33 cellular contexts compared by ENCODE assay signal in the genomic region with DNA sequence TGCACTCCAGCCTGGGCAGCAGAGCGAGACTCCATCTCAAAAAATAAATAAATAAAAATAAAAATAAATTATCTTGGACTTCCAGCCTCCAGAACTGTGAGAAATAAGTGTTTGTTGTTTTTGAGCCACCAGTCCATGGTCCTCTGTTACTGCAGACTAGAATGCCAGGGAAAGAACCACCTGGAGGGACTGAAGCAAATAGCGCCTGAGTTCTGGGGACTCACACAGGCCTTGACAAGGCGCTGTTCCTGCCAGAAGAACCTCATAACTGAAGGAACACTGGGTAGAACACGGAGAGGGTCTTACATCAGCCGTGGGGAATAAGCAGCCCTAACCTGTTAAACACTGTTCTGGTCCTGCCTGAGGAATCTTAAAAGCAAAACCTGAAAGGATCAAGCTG. TPM values are rescaled to one million over a fixed set of nuclear protein-coding genes. Genes with fewer than 3 reads are reported as not detected.
"Had no signal": no experiment of that assay in that cellular context is flagged by ENCODE, and none has a peak within 500 bp of the region (broad histone marks: within the 10 kb centered on the region; RNA-seq: fewer than 3 reads in every experiment).

No MANE protein-coding gene starts in this region.

- H3K36me3 ChIP-seq: breast epithelium had no signal

- ATAC-seq: activated CD4-positive, CD25-positive, alpha-beta regulatory T cell treated with anti-CD3 and anti-CD28 coated beads, Interleukin-2, amount 50 U/mL, for 24 hours; activated CD8-positive, alpha-beta memory T cell treated with anti-CD3 and anti-CD28 coated beads, Interleukin-2, amount 10 ng/mL, durations not matched to agents 7 days and 5 days; activated CD8-positive, alpha-beta T cell treated with anti-CD3 and anti-CD28 coated beads, Interleukin-2, amount 10 ng/mL, durations not matched to agents 7 days and 5 days; activated naive CD8-positive, alpha-beta T cell treated with anti-CD3 and anti-CD28 coated beads, Interleukin-2, amount 50 U/mL, for 24 hours; T-cell; WTC11 had no signal

- DNase-seq: activated CD4-positive, alpha-beta memory T cell treated with anti-CD3 and anti-CD28 coated beads, Interleukin-2, amount 10 ng/mL, durations not matched to agents 7 days and 5 days; activated CD4-positive, alpha-beta T cell treated with anti-CD3 and anti-CD28 coated beads for 48 hours; activated CD4-positive, alpha-beta T cell treated with anti-CD3 and anti-CD28 coated beads, Interleukin-2, amount 10 ng/mL, durations not matched to agents 7 days and 5 days; activated CD4-positive, alpha-beta T cell treated with anti-CD3 and anti-CD28 coated beads, Interleukin-2, amount 50 U/mL, for 48 hours; activated CD4-positive, CD25-positive, alpha-beta regulatory T cell; activated CD8-positive, alpha-beta memory T cell treated with anti-CD3 and anti-CD28 coated beads for 24 hours; activated CD8-positive, alpha-beta memory T cell treated with anti-CD3 and anti-CD28 coated beads, Interleukin-2, amount 10 ng/mL, durations not matched to agents 7 days and 5 days; activated CD8-positive, alpha-beta memory T cell treated with anti-CD3 and anti-CD28 coated beads, Interleukin-2, amount 50 U/mL, for 48 hours; activated CD8-positive, alpha-beta T cell treated with anti-CD3 and anti-CD28 coated beads, Interleukin-2, amount 10 ng/mL, durations not matched to agents 7 days and 5 days; activated effector memory CD4-positive, alpha-beta T cell treated with Interleukin-2 at 50 U/mL for 16 hours; activated gamma-delta T cell; activated naive CD4-positive, alpha-beta T cell treated with anti-CD3 and anti-CD28 coated beads, Interleukin-2, amount 10 ng/mL, durations not matched to agents 7 days and 5 days; activated naive CD4-positive, alpha-beta T cell treated with Interleukin-2 at 50 U/mL for 16 hours; activated naive CD8-positive, alpha-beta T cell treated with anti-CD3 and anti-CD28 coated beads, Interleukin-2, amount 10 ng/mL, durations not matched to agents 7 days and 5 days; activated naive CD8-positive, alpha-beta T cell treated with anti-CD3 and anti-CD28 coated beads, Interleukin-2, amount 50 U/mL, for 24 hours; activated T-cell treated with anti-CD3 and anti-CD28 coated beads, Interleukin-2, amount 50 U/mL, for 24 hours; activated T-cell treated with anti-CD3 and anti-CD28 coated beads, Interleukin-2, amount 50 U/mL, for 48 hours; amygdala; anterior cingulate cortex; brain microvascular endothelial cell; central memory CD4-positive, alpha-beta T cell; T-cell; T-helper 2 cell; T-helper 9 cell had no signal

- H3K4me3 ChIP-seq: ascending aorta, breast epithelium had no signal

- H3K4me3 Mint-ChIP-seq: activated CD4-positive, alpha-beta memory T cell treated with anti-CD3 and anti-CD28 coated beads, Interleukin-2, amount 10 ng/mL, durations not matched to agents 7 days and 5 days; activated CD4-positive, alpha-beta T cell treated with anti-CD3 and anti-CD28 coated beads, Interleukin-2, amount 10 ng/mL, durations not matched to agents 7 days and 5 days; activated CD8-positive, alpha-beta memory T cell treated with anti-CD3 and anti-CD28 coated beads, Interleukin-2, amount 10 ng/mL, durations not matched to agents 7 days and 5 days; activated CD8-positive, alpha-beta T cell treated with anti-CD3 and anti-CD28 coated beads, Interleukin-2, amount 10 ng/mL, durations not matched to agents 7 days and 5 days; activated naive CD4-positive, alpha-beta T cell treated with anti-CD3 and anti-CD28 coated beads, Interleukin-2, amount 10 ng/mL, durations not matched to agents 7 days and 5 days; activated naive CD4-positive, alpha-beta T cell treated with anti-CD3 and anti-CD28 coated beads, Interleukin-2, amount 50 U/mL, for 24 hours; activated naive CD8-positive, alpha-beta T cell treated with anti-CD3 and anti-CD28 coated beads, Interleukin-2, amount 10 ng/mL, durations not matched to agents 7 days and 5 days; activated naive CD8-positive, alpha-beta T cell treated with anti-CD3 and anti-CD28 coated beads, Interleukin-2, amount 50 U/mL, for 24 hours; activated T-cell treated with anti-CD3 and anti-CD28 coated beads, Interleukin-2, amount 50 U/mL, for 24 hours; T-cell; T-helper 2 cell treated with Interferon-gamma antibody and Interleukin-4, amounts not matched to agents 5 μg/mL and 100 μg/mL, for 36 hours; WTC11 had no signal

- H3K27me3 ChIP-seq: ascending aorta, brain microvascular endothelial cell, breast epithelium had no signal

- H3K27ac ChIP-seq: ascending aorta, brain microvascular endothelial cell, breast epithelium, VCaP had no signal

- H3K9me3 ChIP-seq: ascending aorta, breast epithelium had no signal

- H3K27ac Mint-ChIP-seq: activated CD4-positive, alpha-beta memory T cell treated with anti-CD3 and anti-CD28 coated beads, Interleukin-2, amount 10 ng/mL, durations not matched to agents 7 days and 5 days; activated CD8-positive, alpha-beta memory T cell treated with anti-CD3 and anti-CD28 coated beads, Interleukin-2, amount 10 ng/mL, durations not matched to agents 7 days and 5 days; activated CD8-positive, alpha-beta T cell treated with anti-CD3 and anti-CD28 coated beads, Interleukin-2, amount 10 ng/mL, durations not matched to agents 7 days and 5 days; activated naive CD4-positive, alpha-beta T cell treated with anti-CD3 and anti-CD28 coated beads, Interleukin-2, amount 10 ng/mL, durations not matched to agents 7 days and 5 days; activated naive CD4-positive, alpha-beta T cell treated with anti-CD3 and anti-CD28 coated beads, Interleukin-2, amount 50 U/mL, for 24 hours; activated naive CD8-positive, alpha-beta T cell treated with anti-CD3 and anti-CD28 coated beads, Interleukin-2, amount 50 U/mL, for 24 hours; activated T-cell treated with anti-CD3 and anti-CD28 coated beads, Interleukin-2, amount 50 U/mL, for 24 hours; activated T-helper 2 cell treated with anti-CD3 and anti-CD28 coated beads, Interferon-gamma antibody, Interleukin-2, Interleukin-4, amounts not matched to agents 10 μg/mL and 5 μg/mL and 100 μg/mL, durations not matched to agents 14 hours and 24 hours and 36 hours; T-helper 2 cell treated with Interferon-gamma antibody and Interleukin-4, amounts not matched to agents 5 μg/mL and 100 μg/mL, for 36 hours; WTC11 had no signal

- H3K27me3 Mint-ChIP-seq: activated CD4-positive, alpha-beta memory T cell treated with anti-CD3 and anti-CD28 coated beads, Interleukin-2, amount 10 ng/mL, durations not matched to agents 7 days and 5 days; activated CD4-positive, alpha-beta T cell treated with anti-CD3 and anti-CD28 coated beads, Interleukin-2, amount 10 ng/mL, durations not matched to agents 7 days and 5 days; activated CD8-positive, alpha-beta memory T cell treated with anti-CD3 and anti-CD28 coated beads, Interleukin-2, amount 10 ng/mL, durations not matched to agents 7 days and 5 days; activated naive CD4-positive, alpha-beta T cell treated with anti-CD3 and anti-CD28 coated beads, Interleukin-2, amount 10 ng/mL, durations not matched to agents 7 days and 5 days; activated naive CD4-positive, alpha-beta T cell treated with anti-CD3 and anti-CD28 coated beads, Interleukin-2, amount 50 U/mL, for 24 hours; activated naive CD8-positive, alpha-beta T cell treated with anti-CD3 and anti-CD28 coated beads, Interleukin-2, amount 10 ng/mL, durations not matched to agents 7 days and 5 days; activated naive CD8-positive, alpha-beta T cell treated with anti-CD3 and anti-CD28 coated beads, Interleukin-2, amount 50 U/mL, for 24 hours; activated T-cell treated with anti-CD3 and anti-CD28 coated beads, Interleukin-2, amount 50 U/mL, for 24 hours; T-cell had no signal

- H3K9me3 Mint-ChIP-seq: activated CD4-positive, alpha-beta memory T cell treated with anti-CD3 and anti-CD28 coated beads, Interleukin-2, amount 10 ng/mL, durations not matched to agents 7 days and 5 days; activated CD4-positive, alpha-beta T cell treated with anti-CD3 and anti-CD28 coated beads, Interleukin-2, amount 10 ng/mL, durations not matched to agents 7 days and 5 days; activated naive CD4-positive, alpha-beta T cell treated with anti-CD3 and anti-CD28 coated beads, Interleukin-2, amount 10 ng/mL, durations not matched to agents 7 days and 5 days; activated naive CD4-positive, alpha-beta T cell treated with anti-CD3 and anti-CD28 coated beads, Interleukin-2, amount 50 U/mL, for 24 hours; activated naive CD8-positive, alpha-beta T cell treated with anti-CD3 and anti-CD28 coated beads, Interleukin-2, amount 10 ng/mL, durations not matched to agents 7 days and 5 days; activated naive CD8-positive, alpha-beta T cell treated with anti-CD3 and anti-CD28 coated beads, Interleukin-2, amount 50 U/mL, for 24 hours; activated T-cell treated with anti-CD3 and anti-CD28 coated beads, Interleukin-2, amount 50 U/mL, for 24 hours; activated T-helper 2 cell treated with anti-CD3 and anti-CD28 coated beads, Interferon-gamma antibody, Interleukin-2, Interleukin-4, amounts not matched to agents 10 μg/mL and 5 μg/mL and 100 μg/mL, durations not matched to agents 14 hours and 24 hours and 36 hours; T-cell; T-helper 2 cell treated with Interferon-gamma antibody and Interleukin-4, amounts not matched to agents 5 μg/mL and 100 μg/mL, for 36 hours; WTC11 had no signal

RNA-seq across cellular contexts. Expression of a gene that starts 32.5 kb away (rescaled TPM):
- total RNA-seq: activated CD4-positive, alpha-beta memory T cell treated with anti-CD3 and anti-CD28 coated beads, Interleukin-2, amount 10 ng/mL, durations not matched to agents 7 days and 5 days; activated CD4-positive, alpha-beta T cell treated with anti-CD3 and anti-CD28 coated beads, Interleukin-2, amount 10 ng/mL, durations not matched to agents 7 days and 5 days; activated CD8-positive, alpha-beta T cell treated with anti-CD3 and anti-CD28 coated beads, Interleukin-2, amount 10 ng/mL, durations not matched to agents 7 days and 5 days; activated naive CD8-positive, alpha-beta T cell treated with anti-CD3 and anti-CD28 coated beads, Interleukin-2, amount 10 ng/mL, durations not matched to agents 7 days and 5 days; T-helper 1 cell treated with Interleukin-12 subunit alpha and Interleukin-12 subunit beta and Interleukin-4 antibody, amounts not matched to agents 30 ng/mL and 1 ng/mL, for 36 hours had no signal
